In the genomic region with DNA sequence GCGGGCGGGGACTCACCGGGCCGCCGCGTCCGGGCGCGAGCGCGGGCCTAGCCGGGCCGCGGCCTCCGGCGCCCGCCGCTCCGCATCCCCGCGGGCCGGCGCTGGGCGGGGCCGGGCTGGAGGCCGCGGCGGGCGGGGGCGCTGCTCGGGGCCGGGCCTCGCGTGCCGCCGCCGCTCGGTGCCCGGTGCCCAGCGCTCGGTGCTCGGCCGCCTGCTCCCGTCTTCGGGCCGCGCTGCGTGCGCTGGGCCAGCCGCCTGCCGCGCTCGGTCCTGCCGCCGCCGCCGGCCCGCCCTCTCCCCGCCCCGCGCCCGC, we compare ENCODE assay signal across 8 cellular contexts. TPM values are rescaled to one million over a fixed set of nuclear protein-coding genes. Genes with fewer than 3 reads are reported as not detected.
DNase-seq lines count a peak whose midpoint lies in the region; ATAC-seq and TF ChIP-seq lines count a peak whose summit lies in the region.

TSS of gene AKT1 (minus strand) at position 281 of the 313 bp plus-strand sequence. CDS start 3,105 bp downstream, outside the sequence.

- H3K4me3 ChIP-seq in choroid plexus epithelial cell (ENCODE audit: low read depth, low read length): peak within 1 kb of the TSS; percentile 74

- H3K36me3 ChIP-seq in KOPT-K1 (ENCODE audit: insufficient read depth, low read length): peaks cover 30% of the 10 kb centered on the region

- TF ChIP-seq CTCF in choroid plexus epithelial cell (conservative IDR thresholded peaks at IDR 0.05; ENCODE audit: low read depth, low read length) (no peak), type B pancreatic cell (conservative IDR thresholded peaks at IDR 0.05) (no peak)

- H3K4me1 Mint-ChIP-seq in memory B cell (peaks cover 48% of the 10 kb centered on the region), type B pancreatic cell (ENCODE audit: unreplicated experiment) (peaks cover 32% of the 10 kb centered on the region)

- peak within 1 kb of the TSS; percentile 75 for H3K27ac Mint-ChIP-seq in memory B cell
- peak within 1 kb of the TSS; percentile 84 for H3K27ac Mint-ChIP-seq in type B pancreatic cell

- peak within 1 kb of the TSS; percentile 65 for H3K27ac ChIP-seq in KOPT-K1 (ENCODE audit: low read depth, low read length, poor library complexity, severe bottlenecking)

- no peaks in the 10 kb centered on the region for H3K27me3 Mint-ChIP-seq in memory B cell
- H3K27me3 Mint-ChIP-seq in type B pancreatic cell: peaks cover 22% of the 10 kb centered on the region

- H3K9me3 Mint-ChIP-seq in memory B cell (no peaks in the 10 kb centered on the region), type B pancreatic cell (no peaks in the 10 kb centered on the region)

- H3K36me3 Mint-ChIP-seq in memory B cell: peaks cover 7% of the 10 kb centered on the region
- H3K36me3 Mint-ChIP-seq in type B pancreatic cell: no peaks in the 10 kb centered on the region

- DNase-seq in choroid plexus epithelial cell (ENCODE audit: low read depth): no peak
- no peak for DNase-seq in memory B cell (ENCODE audit: low spot score in 2 of 2)
- DNase-seq in type B pancreatic cell (ENCODE audit: extremely low spot score, unreplicated experiment): no peak
- no peak for DNase-seq in DMS 273 treated with DMSO at 0.1 percent for 48 hours (lab: John Stamatoyannopoulos, UW)
- DNase-seq in EL: no peak

- H3K9me3 ChIP-seq in KOPT-K1 (ENCODE audit: insufficient read depth, low read length, poor library complexity, severe bottlenecking): no peaks in the 10 kb centered on the region

- peak within 1 kb of the TSS; percentile 86 for H3K4me3 Mint-ChIP-seq in memory B cell
- peak within 1 kb of the TSS; percentile 94 for H3K4me3 Mint-ChIP-seq in type B pancreatic cell

- ATAC-seq in GM18909 (IDR thresholded peaks at IDR 0.05; ENCODE audit: poor library complexity, unreplicated experiment) (peak; percentile 18), memory B cell (ENCODE audit: low read depth) (peak; percentile 23), GM21423 (IDR thresholded peaks at IDR 0.05; ENCODE audit: unreplicated experiment) (no peak)

RNA-seq across cellular contexts. Expression of gene AKT1, which starts in this region (rescaled TPM):
- 102 and 123 TPM in 2 replicates for total RNA-seq in type B pancreatic cell (ENCODE audit: low replicate concordance)
